ENCODE assay signal across 8 cellular contexts in genomic region chr1:54474500-54475235, GRCh38.
DNase-seq lines count a peak whose midpoint lies in the region; ATAC-seq and TF ChIP-seq lines count a peak whose summit lies in the region.

No MANE protein-coding gene starts in this region.

- DNase-seq in COLO668 (lab: John Stamatoyannopoulos, UW; ENCODE audit: unreplicated experiment), result peak; percentile 68
- peak; percentile 67 to 77 (median 72) for DNase-seq in ovary
- no peak for DNase-seq in NCI-H2107 (lab: John Stamatoyannopoulos, UW)
- DNase-seq in GF-D8 (lab: John Stamatoyannopoulos, UW), result no peak

- WGBS in esophagus, 2 donors, result 5% methylated on average over 36 to 47 of the region's 47 CpGs
- WGBS in ovary, 3 donors, result 2 to 6% (median 5%) methylated on average over 22 to 47 of the region's 47 CpGs

- H3K27ac ChIP-seq in OCI-LY1 (ENCODE audit: low read depth, low read length, poor library complexity, severe bottlenecking) (peak overlapping the region; percentile 38), esophagus (ENCODE audit: low read depth in 2 of 2, low read length in 1 of 2) (no peak overlapping the region), ovary (peak overlapping the region; percentile 64 to 84)

- H3K4me2 ChIP-seq in OCI-LY1 (ENCODE audit: low read length), result peak overlapping the region; percentile 67

- intact Hi-C loops in ovary (cut with DNase I), result loop anchor here in 1 of 4 donors (5.0 kb wide), 1 partner anchor 62 kb away; no protein-coding TSS in a partner anchor

- no peak overlapping the region for H2AFZ ChIP-seq in OCI-LY1 (ENCODE audit: low read length)

- no peak for ATAC-seq in GM18505 (IDR thresholded peaks at IDR 0.05; ENCODE audit: unreplicated experiment)
- ATAC-seq in GM19324 (IDR thresholded peaks at IDR 0.05; ENCODE audit: low FRiP score, unreplicated experiment), result no peak

- H3K9me3 ChIP-seq in OCI-LY1 (ENCODE audit: low read length) (no peaks in the 10 kb centered on the region), esophagus (ENCODE audit: control insufficient read depth in 2 of 2, insufficient read depth in 1 of 2, low read depth in 1 of 2, low read length in 1 of 2) (no peaks in the 10 kb centered on the region), ovary (no peaks in the 10 kb centered on the region)

- H3K4me1 ChIP-seq in OCI-LY1 (ENCODE audit: insufficient read depth, low read length, severe bottlenecking), result peaks cover 29% of the 10 kb centered on the region
- peaks cover 0 to 2% of the 10 kb centered on the region in 2 donors for H3K4me1 ChIP-seq in esophagus (ENCODE audit: control insufficient read depth in 2 of 2, insufficient read depth in 2 of 2, low read length in 1 of 2)
- H3K4me1 ChIP-seq in ovary (ENCODE audit: insufficient read depth), result peaks cover 22% of the 10 kb centered on the region

- H3K9ac ChIP-seq in OCI-LY1 (ENCODE audit: low read length), result peak overlapping the region; percentile 38; the same call in 1 of the 2 replicates

- H3K79me2 ChIP-seq in OCI-LY1 (ENCODE audit: insufficient read depth, low read length), result no peaks in the 10 kb centered on the region

- peaks cover 8% of the 10 kb centered on the region for H3K27me3 ChIP-seq in OCI-LY1 (ENCODE audit: insufficient read depth, low read length)
- no peaks in the 10 kb centered on the region for H3K27me3 ChIP-seq in esophagus (ENCODE audit: control insufficient read depth in 1 of 2, insufficient read depth in 2 of 2, low read length in 2 of 2)
- H3K27me3 ChIP-seq in ovary, result no peaks in the 10 kb centered on the region

- TF ChIP-seq CTCF in OCI-LY1 (IDR thresholded peaks at IDR 0.05; ENCODE audit: low read length), result no peak
- no peak for TF ChIP-seq CTCF in ovary (IDR thresholded peaks at IDR 0.05)

- no peaks in the 10 kb centered on the region for H3F3A ChIP-seq in OCI-LY1 (ENCODE audit: insufficient read depth, low read length)

- no peak for TF ChIP-seq EP300 in ovary (IDR thresholded peaks at IDR 0.05)

- H3K4me3 ChIP-seq in OCI-LY1 (ENCODE audit: low read depth, low read length, poor library complexity, severe bottlenecking) (peak overlapping the region; percentile 51), esophagus (ENCODE audit: low read depth in 1 of 2, low read length in 2 of 2) (peak overlapping the region; percentile 10 to 47), ovary (peak overlapping the region; percentile 38)

- no peaks in the 10 kb centered on the region for H3K9me2 ChIP-seq in OCI-LY1 (ENCODE audit: low read depth, low read length)

- H4K20me1 ChIP-seq in OCI-LY1 (ENCODE audit: insufficient read depth, low read length), result no peaks in the 10 kb centered on the region

- H3K36me3 ChIP-seq in OCI-LY1 (ENCODE audit: insufficient read depth, low read length) (no peaks in the 10 kb centered on the region), esophagus (ENCODE audit: control insufficient read depth in 2 of 2, insufficient read depth in 2 of 2, low read length in 1 of 2) (no peaks in the 10 kb centered on the region), ovary (no peaks in the 10 kb centered on the region)

- no peak for TF ChIP-seq POLR2A in ovary (IDR thresholded peaks at IDR 0.05)
- no peak for TF ChIP-seq POLR2A in GM18505 (IDR thresholded peaks at IDR 0.05; ENCODE audit: borderline replicate concordance, extremely low read depth, insufficient read depth, insufficient read length)

Comparison
In these comparisons a context has a peak if more than half of its experiments do, and no peak if none do; other contexts are left out.
1. DNase-seq: peak in COLO668 (single experiment) and ovary (5 of 5); none in NCI-H2107 (single experiment) and GF-D8 (single experiment).
2. H3K27ac ChIP-seq: peak in OCI-LY1 (single experiment) and ovary (2 of 2); none in esophagus (0 of 2).
3. Peak in every context shown above with its lines, with median percentiles within 50 percentile points of each other: H3K4me3 ChIP-seq.